9 cellular contexts compared by ENCODE assay signal in genomic region chr18:48166971-48167370, GRCh38.
DNase-seq lines count a peak whose midpoint lies in the region; ATAC-seq and TF ChIP-seq lines count a peak whose summit lies in the region.
"Had no signal": no experiment of that assay in that cellular context is flagged by ENCODE, and none has a peak within 500 bp of the region (broad histone marks: within the 10 kb centered on the region; RNA-seq: fewer than 3 reads in every experiment).

No MANE protein-coding gene starts in this region.

- in situ Hi-C loops in HAP-1 (cut with MboI; ENCODE audit: low sequenced_read_pairs) = no loop called here

- no peaks in the 10 kb centered on the region for H3K9me3 Mint-ChIP-seq in activated CD4-positive, alpha-beta T cell treated with anti-CD3 and anti-CD28 coated beads, Interleukin-2, amount 10 ng/mL, durations not matched to agents 7 days and 5 days
- H3K9me3 Mint-ChIP-seq in activated CD4-positive, alpha-beta memory T cell treated with anti-CD3 and anti-CD28 coated beads for 36 hours = no peaks in the 10 kb centered on the region

- 38 to 39% methylated on average over 8 of the region's 8 CpGs for WGBS in upper lobe of left lung, 2 donors

- H3K4me3 ChIP-seq in left lung = no peak overlapping the region
- H3K4me3 ChIP-seq in upper lobe of left lung = no peak overlapping the region
- no peak overlapping the region for H3K4me3 ChIP-seq in HAP-1

- H3K27ac ChIP-seq in left lung (peak overlapping the region in 1 of 2 donors; percentile 24), upper lobe of left lung (peak overlapping the region; percentile 30 to 75 (median 56))

- H3K4me3 Mint-ChIP-seq in activated CD4-positive, alpha-beta T cell treated with anti-CD3 and anti-CD28 coated beads, Interleukin-2, amount 10 ng/mL, durations not matched to agents 7 days and 5 days = no peak overlapping the region
- H3K4me3 Mint-ChIP-seq in activated CD4-positive, alpha-beta memory T cell treated with anti-CD3 and anti-CD28 coated beads for 36 hours = no peak overlapping the region

- ATAC-seq in left lung (peak; percentile 54), upper lobe of left lung (ENCODE audit: low FRiP score in 2 of 2) (peak in 1 of 2 donors; percentile 49), HG03520 (IDR thresholded peaks at IDR 0.05; ENCODE audit: unreplicated experiment) (no peak)

- no peak for TF ChIP-seq EP300 in upper lobe of left lung (IDR thresholded peaks at IDR 0.05)

- H3K4me1 ChIP-seq in left lung (peaks cover 5 to 35% of the 10 kb centered on the region in 2 donors), upper lobe of left lung (peaks cover 32 to 42% (median 35%) of the 10 kb centered on the region in 4 donors), HAP-1 (no peaks in the 10 kb centered on the region)

- no peak overlapping the region for H3K27ac Mint-ChIP-seq in activated CD4-positive, alpha-beta T cell treated with anti-CD3 and anti-CD28 coated beads, Interleukin-2, amount 10 ng/mL, durations not matched to agents 7 days and 5 days
- no peak overlapping the region for H3K27ac Mint-ChIP-seq in activated CD4-positive, alpha-beta memory T cell treated with anti-CD3 and anti-CD28 coated beads for 36 hours

- no peaks in the 10 kb centered on the region for H3K36me3 ChIP-seq in left lung
- H3K36me3 ChIP-seq in upper lobe of left lung = no peaks in the 10 kb centered on the region
- H3K36me3 ChIP-seq in HAP-1 (replicated peaks) = no peaks in the 10 kb centered on the region

- H3K9me3 ChIP-seq in left lung (no peaks in the 10 kb centered on the region), upper lobe of left lung (no peaks in the 10 kb centered on the region), HAP-1 (no peaks in the 10 kb centered on the region)

- no peak for TF ChIP-seq CTCF in left lung (IDR thresholded peaks at IDR 0.05)
- no peak for TF ChIP-seq CTCF in upper lobe of left lung (IDR thresholded peaks at IDR 0.05)

- intact Hi-C loops in activated CD4-positive, alpha-beta memory T cell treated with anti-CD3 and anti-CD28 coated beads for 36 hours (cut with micrococcal nuclease) = no loop called here
- intact Hi-C loops in left lung (cut with DNase I) = no loop called here

- TF ChIP-seq POLR2A in upper lobe of left lung (IDR thresholded peaks at IDR 0.05) = no peak

- peaks cover 21% of the 10 kb centered on the region for H3K27me3 Mint-ChIP-seq in activated CD4-positive, alpha-beta T cell treated with anti-CD3 and anti-CD28 coated beads, Interleukin-2, amount 10 ng/mL, durations not matched to agents 7 days and 5 days
- no peaks in the 10 kb centered on the region for H3K27me3 Mint-ChIP-seq in activated CD4-positive, alpha-beta memory T cell treated with anti-CD3 and anti-CD28 coated beads for 36 hours

- no peaks in the 10 kb centered on the region for H3K36me3 Mint-ChIP-seq in activated CD4-positive, alpha-beta T cell treated with anti-CD3 and anti-CD28 coated beads, Interleukin-2, amount 10 ng/mL, durations not matched to agents 7 days and 5 days (ENCODE audit: low read depth)
- no peaks in the 10 kb centered on the region for H3K36me3 Mint-ChIP-seq in activated CD4-positive, alpha-beta memory T cell treated with anti-CD3 and anti-CD28 coated beads for 36 hours

- peaks cover 0 to 4% of the 10 kb centered on the region in 2 donors for H3K27me3 ChIP-seq in left lung
- H3K27me3 ChIP-seq in upper lobe of left lung = no peaks in the 10 kb centered on the region
- H3K27me3 ChIP-seq in HAP-1 (ENCODE audit: low read depth) = peaks cover 2% of the 10 kb centered on the region; the same call in 1 of the 2 replicates

- H3K4me1 Mint-ChIP-seq in activated CD4-positive, alpha-beta T cell treated with anti-CD3 and anti-CD28 coated beads, Interleukin-2, amount 10 ng/mL, durations not matched to agents 7 days and 5 days = peaks cover 9% of the 10 kb centered on the region
- H3K4me1 Mint-ChIP-seq in activated CD4-positive, alpha-beta memory T cell treated with anti-CD3 and anti-CD28 coated beads for 36 hours (ENCODE audit: low read depth) = peaks cover 6% of the 10 kb centered on the region

- CTCF ChIA-PET in activated CD4-positive, alpha-beta T cell treated with anti-CD3 and anti-CD28 coated beads, Interleukin-2, amount 10 ng/mL, durations not matched to agents 7 days and 5 days (lab: Charles Lee) = interaction anchor here (1.2 to 1.9 kb wide), 2 partner anchors 10 to 14 kb away, joined by 3 to 5 read pairs; no protein-coding TSS in a partner anchor
- CTCF ChIA-PET in activated CD4-positive, alpha-beta memory T cell treated with anti-CD3 and anti-CD28 coated beads for 36 hours (lab: Charles Lee) = interaction anchor here (1.0 kb wide), 1 partner anchor 278 kb away, joined by 3 read pairs; no protein-coding TSS in a partner anchor

- POLR2A ChIA-PET in activated CD4-positive, alpha-beta T cell treated with anti-CD3 and anti-CD28 coated beads, Interleukin-2, amount 10 ng/mL, durations not matched to agents 7 days and 5 days (lab: Charles Lee) = no interaction called here
- POLR2A ChIA-PET in activated CD4-positive, alpha-beta memory T cell treated with anti-CD3 and anti-CD28 coated beads for 36 hours (lab: Charles Lee) = no interaction called here

- DNase-seq in activated CD4-positive, alpha-beta T cell treated with anti-CD3 and anti-CD28 coated beads, Interleukin-2, amount 10 ng/mL, durations not matched to agents 7 days and 5 days = peak; percentile 19
- no peak for DNase-seq in activated CD4-positive, alpha-beta T cell treated with anti-CD3 and anti-CD28 coated beads for 1 hour
- DNase-seq in activated CD4-positive, alpha-beta memory T cell treated with anti-CD3 and anti-CD28 coated beads for 36 hours = peak; percentile 15
- peak in 1 of 2 donors; percentile 45 for DNase-seq in left lung
- peak in 1 of 2 donors; percentile 28 for DNase-seq in upper lobe of left lung
- no peak for DNase-seq in HAP-1 (ENCODE audit: low spot score in 2 of 2)
- DNase-seq in anterior cingulate cortex (lab: John Stamatoyannopoulos, UW) = no peak
- DNase-seq: DMS 273 treated with DMSO at 0.1 percent for 48 hours had no signal

Comparison
In these comparisons a context has a peak if more than half of its experiments do, and no peak if none do; other contexts are left out.
1. DNase-seq: peak in activated CD4-positive, alpha-beta T cell treated with anti-CD3 and anti-CD28 coated beads, Interleukin-2, amount 10 ng/mL, durations not matched to agents 7 days and 5 days (single experiment) and activated CD4-positive, alpha-beta memory T cell treated with anti-CD3 and anti-CD28 coated beads for 36 hours (single experiment); none in activated CD4-positive, alpha-beta T cell treated with anti-CD3 and anti-CD28 coated beads for 1 hour (single experiment), HAP-1 (0 of 2) and anterior cingulate cortex (0 of 58).